ENCODE assay signal across 3 cellular contexts in the genomic region with DNA sequence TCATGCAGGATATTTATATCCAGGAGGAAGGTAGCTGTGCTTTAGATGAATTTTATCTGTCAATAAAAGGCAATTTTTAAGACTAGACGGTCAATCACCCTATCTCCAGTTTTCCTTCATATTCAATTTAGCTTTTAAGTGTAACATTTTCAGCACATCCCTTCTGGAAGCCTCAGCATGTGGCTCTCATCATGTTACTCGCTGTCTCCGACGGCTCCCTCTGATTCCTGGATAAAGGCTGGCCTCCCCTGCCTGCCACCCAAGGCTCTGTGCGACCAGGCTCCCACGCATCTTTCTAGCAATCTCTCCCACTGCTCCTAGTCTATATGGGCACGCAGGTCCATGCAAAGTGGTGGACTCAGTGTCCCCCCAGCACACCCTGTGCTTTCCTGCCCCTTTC.
TF ChIP-seq lines count a peak whose summit lies in the region.

No MANE protein-coding gene starts in this region.

TF ChIP-seq in SK-N-SH, 30 proteins besides CTCF, POLR2A, EP300 and RAD21:
- no peak for TF ChIP-seq NFIC (IDR thresholded peaks at IDR 0.05; ENCODE audit: borderline replicate concordance)
- peak; percentile 66 for TF ChIP-seq GATA2 (CRISPR knock-in tag; IDR thresholded peaks at IDR 0.05)
- TF ChIP-seq MXI1 (IDR thresholded peaks at IDR 0.05; ENCODE audit: low read depth, low read length): 0 out of 2 replicates have a peak, but pooled peaks have one; percentile 21

TF ChIP-seq in SK-N-SH treated with all-trans-retinoic acid at 6 μM for 48 hours, 23 proteins besides CTCF, POLR2A, EP300 and RAD21:
- TF ChIP-seq, protein P1, sequence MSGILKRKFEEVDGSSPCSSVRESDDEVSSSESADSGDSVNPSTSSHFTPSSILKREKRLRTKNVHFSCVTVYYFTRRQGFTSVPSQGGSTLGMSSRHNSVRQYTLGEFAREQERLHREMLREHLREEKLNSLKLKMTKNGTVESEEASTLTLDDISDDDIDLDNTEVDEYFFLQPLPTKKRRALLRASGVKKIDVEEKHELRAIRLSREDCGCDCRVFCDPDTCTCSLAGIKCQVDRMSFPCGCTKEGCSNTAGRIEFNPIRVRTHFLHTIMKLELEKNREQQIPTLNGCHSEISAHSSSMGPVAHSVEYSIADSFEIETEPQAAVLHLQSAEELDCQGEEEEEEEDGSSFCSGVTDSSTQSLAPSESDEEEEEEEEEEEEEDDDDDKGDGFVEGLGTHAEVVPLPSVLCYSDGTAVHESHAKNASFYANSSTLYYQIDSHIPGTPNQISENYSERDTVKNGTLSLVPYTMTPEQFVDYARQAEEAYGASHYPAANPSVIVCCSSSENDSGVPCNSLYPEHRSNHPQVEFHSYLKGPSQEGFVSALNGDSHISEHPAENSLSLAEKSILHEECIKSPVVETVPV (CRISPR knock-in tag; IDR thresholded peaks at IDR 0.05): no peak

TF ChIP-seq in H1, 55 proteins besides CTCF, POLR2A, EP300 and RAD21:
- TF ChIP-seq EZH2 (IDR thresholded peaks at IDR 0.05; ENCODE audit: low read depth, low read length, severe bottlenecking): no peak
- TF ChIP-seq EGR1 (IDR thresholded peaks at IDR 0.05; ENCODE audit: borderline replicate concordance, low read depth, low read length): no peak
- TF ChIP-seq KDM1A (IDR thresholded peaks at IDR 0.05; ENCODE audit: borderline replicate concordance, low read length): no peak
- TF ChIP-seq, protein P2, sequence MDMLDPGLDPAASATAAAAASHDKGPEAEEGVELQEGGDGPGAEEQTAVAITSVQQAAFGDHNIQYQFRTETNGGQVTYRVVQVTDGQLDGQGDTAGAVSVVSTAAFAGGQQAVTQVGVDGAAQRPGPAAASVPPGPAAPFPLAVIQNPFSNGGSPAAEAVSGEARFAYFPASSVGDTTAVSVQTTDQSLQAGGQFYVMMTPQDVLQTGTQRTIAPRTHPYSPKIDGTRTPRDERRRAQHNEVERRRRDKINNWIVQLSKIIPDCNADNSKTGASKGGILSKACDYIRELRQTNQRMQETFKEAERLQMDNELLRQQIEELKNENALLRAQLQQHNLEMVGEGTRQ (IDR thresholded peaks at IDR 0.05; ENCODE audit: low read length): no peak
- no peak for TF ChIP-seq SIN3A (conservative IDR thresholded peaks at IDR 0.05 in 1 of 2, IDR thresholded peaks at IDR 0.05 in 1 of 2; ENCODE audit: low read depth in 1 of 2, low read length in 2 of 2)
- TF ChIP-seq TEAD4 (IDR thresholded peaks at IDR 0.05; ENCODE audit: low read depth, low read length): no peak
- no peak for TF ChIP-seq KDM4A (IDR thresholded peaks at IDR 0.05; ENCODE audit: low read depth, low read length, severe bottlenecking)
- no peak for TF ChIP-seq BCL11A (IDR thresholded peaks at IDR 0.05; ENCODE audit: low read depth in 2 of 2, low read length in 2 of 2)
- no peak for TF ChIP-seq CBX5 (IDR thresholded peaks at IDR 0.05; ENCODE audit: low read depth, low read length)
- TF ChIP-seq POU5F1 (IDR thresholded peaks at IDR 0.05; ENCODE audit: low read depth, low read length): no peak
